18 cellular contexts compared by ENCODE assay signal in the genomic region with DNA sequence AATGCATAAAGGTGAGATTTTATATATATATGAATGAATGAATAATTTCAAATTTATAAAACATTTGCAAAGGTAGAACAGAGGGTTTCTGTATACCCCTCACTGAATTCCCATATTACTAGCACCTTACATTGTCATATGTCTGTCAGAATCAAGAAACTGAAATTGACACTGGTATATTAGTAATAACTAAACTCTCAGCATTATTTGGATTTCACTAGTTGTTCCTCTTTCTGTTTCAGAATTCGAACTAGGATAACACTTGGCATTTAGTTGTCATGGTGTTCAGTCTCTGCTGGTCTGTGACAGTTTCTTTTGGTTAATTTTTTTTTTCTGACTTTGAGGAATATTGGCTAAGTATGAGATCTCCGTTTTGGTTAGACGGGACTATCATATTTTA.
DNase-seq lines count a peak whose midpoint lies in the region; ATAC-seq and TF ChIP-seq lines count a peak whose summit lies in the region.
"Had no signal": no experiment of that assay in that cellular context is flagged by ENCODE, and none has a peak within 500 bp of the region (broad histone marks: within the 10 kb centered on the region; RNA-seq: fewer than 3 reads in every experiment).

No MANE protein-coding gene starts in this region.

- H3K27ac Mint-ChIP-seq in GM23338, result no peak overlapping the region
- H3K27ac Mint-ChIP-seq: activated T-cell treated with anti-CD3 and anti-CD28 coated beads, Interleukin-2, amount 50 U/mL, for 24 hours; B cell had no signal

- H3K4me2 ChIP-seq in OCI-LY3 (ENCODE audit: low read length), result peak overlapping the region; percentile 60
- no peak overlapping the region for H3K4me2 ChIP-seq in GM23338

- peaks cover 3% of the 10 kb centered on the region; the same call in 1 of the 3 replicates for H3K4me1 Mint-ChIP-seq in GM23338
- H3K4me1 Mint-ChIP-seq: B cell; central memory CD8-positive, alpha-beta T cell had no signal

- peaks cover 3% of the 10 kb centered on the region; the same call in 1 of the 2 replicates for H3K9me2 ChIP-seq in GM23338 (ENCODE audit: insufficient read depth)

- H3K27me3 Mint-ChIP-seq in GM23338 (ENCODE audit: insufficient read depth, low read depth, poor library complexity), result no peaks in the 10 kb centered on the region
- H3K27me3 Mint-ChIP-seq: activated T-cell treated with anti-CD3 and anti-CD28 coated beads, Interleukin-2, amount 50 U/mL, for 24 hours; B cell; central memory CD8-positive, alpha-beta T cell had no signal

- H4K20me1 ChIP-seq in OCI-LY3 (ENCODE audit: insufficient read depth, low read length), result no peaks in the 10 kb centered on the region
- no peaks in the 10 kb centered on the region for H4K20me1 ChIP-seq in GM23338 (replicated peaks; ENCODE audit: insufficient read depth)

- H3K27me3 ChIP-seq in OCI-LY3 (ENCODE audit: low read depth, low read length) (peaks cover 52% of the 10 kb centered on the region), GM23338 (ENCODE audit: insufficient read depth) (no peaks in the 10 kb centered on the region)
- H3K27me3 ChIP-seq: ovary, spleen had no signal

- no peak overlapping the region for H2AFZ ChIP-seq in OCI-LY3 (ENCODE audit: low read depth, low read length)
- no peak overlapping the region for H2AFZ ChIP-seq in GM23338

- H3K4me3 ChIP-seq in OCI-LY3 (ENCODE audit: low read length) (peak overlapping the region; percentile 35), GM23338 (no peak overlapping the region)
- H3K4me3 ChIP-seq: ovary, spleen had no signal

- no peak for DNase-seq in globus pallidus (ENCODE audit: low spot score)
- no peak for DNase-seq in effector CD4-positive, alpha-beta T cell
- no peak for DNase-seq in GM23338 (ENCODE audit: low spot score)
- DNase-seq: activated CD4-positive, alpha-beta T cell treated with anti-CD3 and anti-CD28 coated beads, Interleukin-2, amount 50 U/mL, for 1 hour; activated T-cell treated with anti-CD3 and anti-CD28 coated beads, Interleukin-2, amount 50 U/mL, for 24 hours; Kasumi-1; NCI-H1694; OCI-M1; ovary; spleen had no signal

- H3K79me2 ChIP-seq in OCI-LY3 (ENCODE audit: low read length) (no peaks in the 10 kb centered on the region), GM23338 (replicated peaks; ENCODE audit: insufficient read depth) (no peaks in the 10 kb centered on the region)

- no peak overlapping the region for H3K4me3 Mint-ChIP-seq in GM23338
- H3K4me3 Mint-ChIP-seq: activated T-cell treated with anti-CD3 and anti-CD28 coated beads, Interleukin-2, amount 50 U/mL, for 24 hours; B cell; central memory CD8-positive, alpha-beta T cell had no signal

- no peaks in the 10 kb centered on the region for H3K9me3 Mint-ChIP-seq in GM23338

- no peaks in the 10 kb centered on the region for H3K36me3 ChIP-seq in OCI-LY3 (replicated peaks; ENCODE audit: low read depth, low read length)
- no peaks in the 10 kb centered on the region for H3K36me3 ChIP-seq in GM23338 (ENCODE audit: insufficient read depth)
- H3K36me3 ChIP-seq: ovary, spleen had no signal

- H3K27ac ChIP-seq in OCI-LY3 (ENCODE audit: low read length) (no peak overlapping the region), GM23338 (ENCODE audit: low read depth) (no peak overlapping the region)
- H3K27ac ChIP-seq: ovary, spleen had no signal

- TF ChIP-seq CTCF in OCI-LY3 (IDR thresholded peaks at IDR 0.05; ENCODE audit: low read depth, low read length) (no peak), GM23338 (conservative IDR thresholded peaks at IDR 0.05; ENCODE audit: low read depth in 2 of 2) (no peak)

- no peaks in the 10 kb centered on the region for H3K36me3 Mint-ChIP-seq in GM23338 (ENCODE audit: low read depth)

- H3F3A ChIP-seq in GM23338 (replicated peaks; ENCODE audit: low read depth), result no peaks in the 10 kb centered on the region

- ATAC-seq in GM18870 (IDR thresholded peaks at IDR 0.05; ENCODE audit: unreplicated experiment) (peak; percentile 97), GM21619 (IDR thresholded peaks at IDR 0.05; ENCODE audit: unreplicated experiment) (peak; percentile 80), HG03060 (IDR thresholded peaks at IDR 0.05; ENCODE audit: low read depth, unreplicated experiment) (peak; percentile 90), GM23338 (no peak), GM19023 (IDR thresholded peaks at IDR 0.05; ENCODE audit: unreplicated experiment) (no peak)
- ATAC-seq: left lobe of liver had no signal

- no peaks in the 10 kb centered on the region for H3K9me3 ChIP-seq in OCI-LY3 (ENCODE audit: insufficient read depth, low read length)
- H3K9me3 ChIP-seq: ovary, spleen had no signal

- no peak overlapping the region for H3K9ac ChIP-seq in OCI-LY3 (ENCODE audit: low read length)

- peaks cover 24% of the 10 kb centered on the region for H3K4me1 ChIP-seq in OCI-LY3 (ENCODE audit: low read length)
- no peaks in the 10 kb centered on the region; the same call in none of the 2 replicates for H3K4me1 ChIP-seq in GM23338 (ENCODE audit: insufficient read depth)
- H3K4me1 ChIP-seq: spleen had no signal

TF ChIP-seq in GM23338, 12 proteins besides CTCF, POLR2A, EP300 and RAD21 (continues in another document):
- no peak for TF ChIP-seq JUNB (IDR thresholded peaks at IDR 0.05; ENCODE audit: unreplicated experiment)
- no peak for TF ChIP-seq NANOG (IDR thresholded peaks at IDR 0.05; ENCODE audit: borderline replicate concordance)
- no peak for TF ChIP-seq STAT1 (IDR thresholded peaks at IDR 0.05; ENCODE audit: unreplicated experiment)
- TF ChIP-seq ZNF114 (CRISPR knock-in tag; IDR thresholded peaks at IDR 0.05), result no peak
- TF ChIP-seq, protein P1, sequence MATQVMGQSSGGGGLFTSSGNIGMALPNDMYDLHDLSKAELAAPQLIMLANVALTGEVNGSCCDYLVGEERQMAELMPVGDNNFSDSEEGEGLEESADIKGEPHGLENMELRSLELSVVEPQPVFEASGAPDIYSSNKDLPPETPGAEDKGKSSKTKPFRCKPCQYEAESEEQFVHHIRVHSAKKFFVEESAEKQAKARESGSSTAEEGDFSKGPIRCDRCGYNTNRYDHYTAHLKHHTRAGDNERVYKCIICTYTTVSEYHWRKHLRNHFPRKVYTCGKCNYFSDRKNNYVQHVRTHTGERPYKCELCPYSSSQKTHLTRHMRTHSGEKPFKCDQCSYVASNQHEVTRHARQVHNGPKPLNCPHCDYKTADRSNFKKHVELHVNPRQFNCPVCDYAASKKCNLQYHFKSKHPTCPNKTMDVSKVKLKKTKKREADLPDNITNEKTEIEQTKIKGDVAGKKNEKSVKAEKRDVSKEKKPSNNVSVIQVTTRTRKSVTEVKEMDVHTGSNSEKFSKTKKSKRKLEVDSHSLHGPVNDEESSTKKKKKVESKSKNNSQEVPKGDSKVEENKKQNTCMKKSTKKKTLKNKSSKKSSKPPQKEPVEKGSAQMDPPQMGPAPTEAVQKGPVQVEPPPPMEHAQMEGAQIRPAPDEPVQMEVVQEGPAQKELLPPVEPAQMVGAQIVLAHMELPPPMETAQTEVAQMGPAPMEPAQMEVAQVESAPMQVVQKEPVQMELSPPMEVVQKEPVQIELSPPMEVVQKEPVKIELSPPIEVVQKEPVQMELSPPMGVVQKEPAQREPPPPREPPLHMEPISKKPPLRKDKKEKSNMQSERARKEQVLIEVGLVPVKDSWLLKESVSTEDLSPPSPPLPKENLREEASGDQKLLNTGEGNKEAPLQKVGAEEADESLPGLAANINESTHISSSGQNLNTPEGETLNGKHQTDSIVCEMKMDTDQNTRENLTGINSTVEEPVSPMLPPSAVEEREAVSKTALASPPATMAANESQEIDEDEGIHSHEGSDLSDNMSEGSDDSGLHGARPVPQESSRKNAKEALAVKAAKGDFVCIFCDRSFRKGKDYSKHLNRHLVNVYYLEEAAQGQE (IDR thresholded peaks at IDR 0.05; ENCODE audit: unreplicated experiment), result no peak
- no peak for TF ChIP-seq CREB1 (CRISPR knock-in tag; IDR thresholded peaks at IDR 0.05; ENCODE audit: low read depth)
- TF ChIP-seq EZH2 (IDR thresholded peaks at IDR 0.05; ENCODE audit: low read depth, unreplicated experiment), result no peak
- no peak for TF ChIP-seq POLR2AphosphoS5 (IDR thresholded peaks at IDR 0.05; ENCODE audit: low read depth)

Comparison
In these comparisons a context has a peak if more than half of its experiments do, and no peak if none do; other contexts are left out.
1. ATAC-seq: peak in GM18870 (single experiment), GM21619 (single experiment) and HG03060 (single experiment); none in GM23338 (single experiment) and GM19023 (single experiment).